Comparison of ENCODE assay signal across 1 cellular context in the genomic region with DNA sequence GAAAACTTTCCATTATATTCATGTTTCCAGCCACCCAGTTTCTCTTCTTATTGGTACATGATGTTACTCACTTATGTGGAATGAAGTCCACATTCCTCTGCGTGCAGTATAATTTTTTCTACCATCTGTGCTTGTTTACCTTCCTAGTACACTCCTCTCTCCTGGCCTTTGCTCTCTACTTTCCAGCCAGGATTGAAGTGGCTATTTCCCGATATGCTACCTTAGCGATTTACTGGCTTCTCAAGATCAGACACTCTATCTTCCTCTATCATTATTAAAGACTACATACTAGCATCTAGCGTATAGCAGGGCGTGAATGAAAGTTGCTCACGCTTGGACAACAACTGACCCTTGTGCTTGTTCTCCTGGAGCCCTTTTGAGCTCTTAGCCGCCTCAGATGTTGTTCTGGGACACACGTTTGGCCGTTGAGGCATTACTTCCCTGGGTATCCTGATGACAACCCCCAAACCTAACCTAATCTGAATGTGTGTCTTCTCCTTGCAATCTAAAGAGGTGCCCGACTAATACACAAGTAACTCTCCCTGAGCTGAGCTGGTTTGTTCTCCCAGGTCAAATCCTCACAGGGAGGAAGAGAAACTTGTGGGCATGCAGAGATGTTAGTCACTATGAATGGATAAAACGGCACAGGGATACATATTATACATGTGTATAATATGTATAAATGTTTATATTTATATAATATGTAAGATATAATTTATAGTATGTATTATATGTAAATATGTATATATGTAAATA.
TF ChIP-seq lines count a peak whose summit lies in the region.

No MANE protein-coding gene starts in this region.

TF ChIP-seq in WTC11, 78 proteins besides CTCF, POLR2A, EP300 and RAD21 (continued from another document):
- TF ChIP-seq, protein P1, sequence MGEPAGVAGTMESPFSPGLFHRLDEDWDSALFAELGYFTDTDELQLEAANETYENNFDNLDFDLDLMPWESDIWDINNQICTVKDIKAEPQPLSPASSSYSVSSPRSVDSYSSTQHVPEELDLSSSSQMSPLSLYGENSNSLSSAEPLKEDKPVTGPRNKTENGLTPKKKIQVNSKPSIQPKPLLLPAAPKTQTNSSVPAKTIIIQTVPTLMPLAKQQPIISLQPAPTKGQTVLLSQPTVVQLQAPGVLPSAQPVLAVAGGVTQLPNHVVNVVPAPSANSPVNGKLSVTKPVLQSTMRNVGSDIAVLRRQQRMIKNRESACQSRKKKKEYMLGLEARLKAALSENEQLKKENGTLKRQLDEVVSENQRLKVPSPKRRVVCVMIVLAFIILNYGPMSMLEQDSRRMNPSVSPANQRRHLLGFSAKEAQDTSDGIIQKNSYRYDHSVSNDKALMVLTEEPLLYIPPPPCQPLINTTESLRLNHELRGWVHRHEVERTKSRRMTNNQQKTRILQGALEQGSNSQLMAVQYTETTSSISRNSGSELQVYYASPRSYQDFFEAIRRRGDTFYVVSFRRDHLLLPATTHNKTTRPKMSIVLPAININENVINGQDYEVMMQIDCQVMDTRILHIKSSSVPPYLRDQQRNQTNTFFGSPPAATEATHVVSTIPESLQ (CRISPR knock-in tag; IDR thresholded peaks at IDR 0.05): no peak
- TF ChIP-seq KAT7 (CRISPR knock-in tag; IDR thresholded peaks at IDR 0.05; ENCODE audit: borderline replicate concordance): no peak
